31 cellular contexts compared by ENCODE assay signal in genomic region chr18:68800075-68800474, GRCh38. TPM values are rescaled to one million over a fixed set of nuclear protein-coding genes. Genes with fewer than 3 reads are reported as not detected.
DNase-seq lines count a peak whose midpoint lies in the region; ATAC-seq, FAIRE-seq and TF ChIP-seq lines count a peak whose summit lies in the region.
"Had no signal": no experiment of that assay in that cellular context is flagged by ENCODE, and none has a peak within 500 bp of the region (broad histone marks: within the 10 kb centered on the region; RNA-seq: fewer than 3 reads in every experiment).

No MANE protein-coding gene starts in this region.

- TF ChIP-seq CTCF in cardiac muscle cell (IDR thresholded peaks at IDR 0.05; ENCODE audit: low read depth, low read length) (no peak), choroid plexus epithelial cell (conservative IDR thresholded peaks at IDR 0.05; ENCODE audit: low read depth, low read length) (no peak), lower lobe of right lung (IDR thresholded peaks at IDR 0.05) (no peak), smooth muscle cell (IDR thresholded peaks at IDR 0.05; ENCODE audit: borderline replicate concordance, insufficient read depth, poor library complexity, severe bottlenecking) (no peak)

- intact Hi-C loops in Right ventricle myocardium superior (cut with DNase I) = no loop called here
- intact Hi-C loops in lower lobe of right lung (cut with DNase I) = no loop called here

- no peaks in the 10 kb centered on the region for H3K36me3 ChIP-seq in cardiac muscle cell
- no peaks in the 10 kb centered on the region for H3K36me3 ChIP-seq in lower lobe of right lung
- H3K36me3 ChIP-seq in smooth muscle cell (ENCODE audit: low read depth) = no peaks in the 10 kb centered on the region
- H3K36me3 ChIP-seq: gastroesophageal sphincter, MG63, prostate gland, WERI-Rb-1 had no signal

- H3K9me3 ChIP-seq in cardiac muscle cell (ENCODE audit: low read depth) = no peaks in the 10 kb centered on the region
- H3K9me3 ChIP-seq in lower lobe of right lung = no peaks in the 10 kb centered on the region
- H3K9me3 ChIP-seq in smooth muscle cell (replicated peaks; ENCODE audit: low read depth) = no peaks in the 10 kb centered on the region
- H3K9me3 ChIP-seq: gastroesophageal sphincter, MG63, prostate gland had no signal

- no peak overlapping the region for H2AFZ ChIP-seq in smooth muscle cell (ENCODE audit: low read depth)

- no peak for FAIRE-seq in HTR-8/SVneo (lab: Jason Lieb, UNC)
- FAIRE-seq: GM12891, K562 had no signal

- 53% methylated on average over 7 of the region's 7 CpGs for WGBS in smooth muscle cell (ENCODE audit: low lambda C conversion rate)

- H3K27me3 ChIP-seq in cardiac muscle cell (no peaks in the 10 kb centered on the region), lower lobe of right lung (ENCODE audit: low read depth) (no peaks in the 10 kb centered on the region), smooth muscle cell (ENCODE audit: low read depth) (no peaks in the 10 kb centered on the region)
- H3K27me3 ChIP-seq: gastroesophageal sphincter, MG63 had no signal

- ATAC-seq in Right ventricle myocardium superior (ENCODE audit: poor library complexity) (no peak), lower lobe of right lung (no peak)
- ATAC-seq: activated T-cell treated with anti-CD3 and anti-CD28 coated beads, Interleukin-2, amount 50 U/mL, for 4 hours; effector memory CD8-positive, alpha-beta T cell; gastroesophageal sphincter; K562; Panc1; stimulated activated naive CD8-positive, alpha-beta T cell treated with anti-CD3 and anti-CD28 coated beads, Interleukin-15, amount 100 ng/mL, for 72 hours had no signal

- no peaks in the 10 kb centered on the region for H3F3A ChIP-seq in smooth muscle cell (ENCODE audit: low read depth)

- H3K27ac ChIP-seq in cardiac muscle cell (no peak overlapping the region), lower lobe of right lung (no peak overlapping the region), smooth muscle cell (ENCODE audit: low read depth) (no peak overlapping the region)
- H3K27ac ChIP-seq: 22Rv1, gastroesophageal sphincter, prostate gland, skin epidermis, WERI-Rb-1 had no signal

- H3K4me3 ChIP-seq in cardiac muscle cell (no peak overlapping the region), choroid plexus epithelial cell (ENCODE audit: low read depth, low read length) (no peak overlapping the region), lower lobe of right lung (peak overlapping the region; percentile 20), smooth muscle cell (peak overlapping the region; percentile 32)
- H3K4me3 ChIP-seq: gastroesophageal sphincter, K562, lung, MG63, prostate gland had no signal

- no peaks in the 10 kb centered on the region for H3K79me2 ChIP-seq in smooth muscle cell (ENCODE audit: low read depth)

- no peak overlapping the region for H3K9ac ChIP-seq in smooth muscle cell (ENCODE audit: low read depth)

- DNase-seq in cardiac muscle cell (ENCODE audit: low read depth in 1 of 2, low spot score in 1 of 2) = peak; percentile 5 to 51
- no peak for DNase-seq in Right ventricle myocardium superior
- DNase-seq in choroid plexus epithelial cell (ENCODE audit: low read depth) = peak; percentile 44
- DNase-seq in lower lobe of right lung = no peak
- DNase-seq in smooth muscle cell (lab: John Stamatoyannopoulos, UW; ENCODE audit: unreplicated experiment) = no peak
- DNase-seq in HTR-8/SVneo (ENCODE audit: insufficient read length, low spot score) = no peak
- no peak for DNase-seq in iPS-NIHi7 (ENCODE audit: extremely low spot score)
- DNase-seq in middle frontal gyrus (ENCODE audit: extremely low spot score, low spot score) = no peak
- DNase-seq: activated CD4-positive, alpha-beta T cell treated with anti-CD3 and anti-CD28 coated beads, Interleukin-2, amount 10 ng/mL, durations not matched to agents 7 days and 5 days; activated T-cell treated with anti-CD3 and anti-CD28 coated beads, Interleukin-2, amount 50 U/mL, for 4 hours; cortex of kidney; effector memory CD8-positive, alpha-beta T cell; hippocampal formation; MG63; NCI-H1417; NCI-H2081; NCI-H2227 treated with DMSO at 0.1 percent for 48 hours; NCI-H526 treated with DMSO at 0.1 percent for 48 hours; SIG-M5; stimulated activated CD8-positive, alpha-beta memory T cell treated with anti-CD3 and anti-CD28 coated beads, Interleukin-4, amount 100 ng/mL, for 48 hours; stimulated activated naive CD8-positive, alpha-beta T cell treated with anti-CD3 and anti-CD28 coated beads, Interleukin-15, amount 100 ng/mL, for 72 hours; T-helper 9 cell; WERI-Rb-1 had no signal

- H4K20me1 ChIP-seq in smooth muscle cell (ENCODE audit: low read depth) = no peaks in the 10 kb centered on the region

- H3K4me2 ChIP-seq in smooth muscle cell = peak overlapping the region; percentile 75

- H3K4me1 ChIP-seq in cardiac muscle cell (ENCODE audit: low read depth) (no peaks in the 10 kb centered on the region), lower lobe of right lung (peaks cover 3% of the 10 kb centered on the region), smooth muscle cell (ENCODE audit: low read depth) (peaks cover 13% of the 10 kb centered on the region)
- H3K4me1 ChIP-seq: gastroesophageal sphincter, prostate gland had no signal

RNA-seq across cellular contexts. Expression of gene CCDC102B, which starts 2.2 kb away (rescaled TPM):
- total RNA-seq in cardiac muscle cell (8.2 and 13.0 TPM in 2 replicates), Right ventricle myocardium superior (4.4 TPM), lower lobe of right lung (29.4 TPM), smooth muscle cell (9.7 and 15.5 TPM in 2 replicates)
- polyA plus RNA-seq in cardiac muscle cell (6.1 and 8.9 TPM in 2 replicates), smooth muscle cell (4.2 and 10.3 TPM in 2 replicates)

Comparison
In these comparisons a context has a peak if more than half of its experiments do, and no peak if none do; other contexts are left out.
1. DNase-seq: peak in cardiac muscle cell (2 of 2) and choroid plexus epithelial cell (single experiment); none in Right ventricle myocardium superior (single experiment), lower lobe of right lung (single experiment), smooth muscle cell (single experiment), HTR-8/SVneo (single experiment), iPS-NIHi7 (single experiment) and middle frontal gyrus (single experiment).
2. H3K4me3 ChIP-seq: peak in lower lobe of right lung (single experiment) and smooth muscle cell (single experiment); none in cardiac muscle cell (single experiment) and choroid plexus epithelial cell (single experiment).